ENCODE assay signal across 15 cellular contexts in the genomic region with DNA sequence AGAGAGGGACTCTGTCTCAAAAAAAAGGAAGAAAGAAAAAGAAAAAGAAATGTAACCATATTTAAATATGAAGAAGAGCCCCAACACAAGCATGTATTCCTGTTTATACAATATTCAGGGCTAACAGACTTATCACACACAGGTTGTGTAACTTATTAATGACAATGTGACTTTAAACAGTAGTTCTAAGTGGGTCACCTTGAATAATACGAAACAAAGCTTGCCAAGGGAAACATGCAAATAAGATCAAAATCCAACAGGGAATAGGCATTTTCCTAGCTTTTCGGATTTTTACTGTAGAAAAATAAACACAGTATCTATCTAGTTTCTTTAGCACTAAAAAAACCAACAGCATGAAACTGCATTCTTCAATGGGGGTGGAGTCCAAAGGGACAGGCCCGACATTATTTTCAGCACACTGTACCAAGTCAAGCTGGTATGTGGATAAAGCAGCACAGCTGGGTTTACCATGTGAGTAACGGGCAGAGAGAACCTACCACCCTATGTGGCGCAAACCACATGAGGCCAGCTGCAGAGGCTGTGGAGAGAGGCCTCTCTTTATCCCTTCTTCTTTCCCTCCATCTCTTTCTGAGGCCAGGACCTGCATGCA. TPM values are rescaled to one million over a fixed set of nuclear protein-coding genes. Genes with fewer than 3 reads are reported as not detected.
DNase-seq lines count a peak whose midpoint lies in the region; ATAC-seq and TF ChIP-seq lines count a peak whose summit lies in the region.
"Had no signal": no experiment of that assay in that cellular context is flagged by ENCODE, and none has a peak within 500 bp of the region (broad histone marks: within the 10 kb centered on the region; RNA-seq: fewer than 3 reads in every experiment).

No MANE protein-coding gene starts in this region.

- TF ChIP-seq CTCF in dorsolateral prefrontal cortex (IDR thresholded peaks at IDR 0.05 in 54 of 56, conservative IDR thresholded peaks at IDR 0.05 in 2 of 56; ENCODE audit: low read depth in 1 of 56, partially characterized antibody in 56 of 56): no peak
- no peak for TF ChIP-seq CTCF in liver (IDR thresholded peaks at IDR 0.05; ENCODE audit: low read depth, low read length, missing input control)

- H3K9ac ChIP-seq in liver (ENCODE audit: low read depth in 1 of 2, low read length in 2 of 2) (peak overlapping the region in 1 of 2 donors; percentile 4), skeletal muscle satellite cell (ENCODE audit: low read depth, low read length) (no peak overlapping the region)

- H3K4me3 ChIP-seq in dorsolateral prefrontal cortex (peak overlapping the region in 1 of 59 donors; percentile 20), liver (ENCODE audit: low read depth in 1 of 3, low read length in 3 of 3) (peak overlapping the region in 1 of 3 donors; percentile 7), skeletal muscle satellite cell (ENCODE audit: low read length) (no peak overlapping the region)
- H3K4me3 ChIP-seq: ascending aorta, GM12878, Peyer's patch had no signal

- intact Hi-C loops in dorsolateral prefrontal cortex (cut with DNase I): loop anchor here in 1 of 2 donors (5.0 kb wide), 1 partner anchor 35 kb away; no protein-coding TSS in a partner anchor

- H3K4me1 ChIP-seq in liver (ENCODE audit: control insufficient read depth in 4 of 4, insufficient read depth in 4 of 4, low read length in 3 of 4): peaks cover 6 to 31% (median 16%) of the 10 kb centered on the region in 4 donors
- H3K4me1 ChIP-seq in skeletal muscle satellite cell (ENCODE audit: control insufficient read depth, insufficient read depth, low read length): peaks cover 77% of the 10 kb centered on the region

- H3K27ac ChIP-seq in dorsolateral prefrontal cortex (peak overlapping the region; percentile 41 to 97 (median 86)), liver (ENCODE audit: low read depth in 1 of 2, low read length in 2 of 2) (peak overlapping the region; percentile 75 to 79)
- H3K27ac ChIP-seq: ascending aorta, Peyer's patch, VCaP had no signal

- ATAC-seq in HG02678 (IDR thresholded peaks at IDR 0.05; ENCODE audit: unreplicated experiment): no peak
- ATAC-seq: activated CD8-positive, alpha-beta T cell treated with anti-CD3 and anti-CD28 coated beads, Interleukin-2, amount 10 ng/mL, durations not matched to agents 7 days and 5 days; GM12878 had no signal

- H3K27me3 ChIP-seq in dorsolateral prefrontal cortex: no peaks in the 10 kb centered on the region
- no peaks in the 10 kb centered on the region for H3K27me3 ChIP-seq in liver (ENCODE audit: control insufficient read depth in 4 of 4, insufficient read depth in 4 of 4, low read length in 3 of 4)
- H3K27me3 ChIP-seq in skeletal muscle satellite cell (ENCODE audit: control insufficient read depth, insufficient read depth, low read length): no peaks in the 10 kb centered on the region
- H3K27me3 ChIP-seq: ascending aorta, Peyer's patch had no signal

- peak; percentile 91 for DNase-seq in LHCN-M2 (ENCODE audit: low read depth)
- DNase-seq in dorsolateral prefrontal cortex: peak in 1 of 10 donors; percentile 39
- DNase-seq in activated gamma-delta T cell treated with Interleukin-2 at 50 U/mL for 16 hours: no peak
- DNase-seq in A172 (ENCODE audit: low spot score): no peak
- DNase-seq in hippocampal formation (lab: John Stamatoyannopoulos, UW): no peak
- DNase-seq: activated CD8-positive, alpha-beta T cell treated with anti-CD3 and anti-CD28 coated beads, Interleukin-2, amount 10 ng/mL, durations not matched to agents 7 days and 5 days; NCI-H1092; NCI-H748 treated with DMSO at 0.1 percent for 48 hours had no signal

- peak overlapping the region; percentile 3 for H3K4me2 ChIP-seq in skeletal muscle satellite cell (ENCODE audit: low read length)

- TF ChIP-seq RAD21 in liver (IDR thresholded peaks at IDR 0.05): peak in 1 of 2 donors; percentile 9

- 35% methylated on average over 5 of the region's 5 CpGs for WGBS in liver

- H3K36me3 ChIP-seq in liver (ENCODE audit: control insufficient read depth in 4 of 4, insufficient read depth in 3 of 4, low read depth in 1 of 4, low read length in 3 of 4): no peaks in the 10 kb centered on the region
- H3K36me3 ChIP-seq in skeletal muscle satellite cell (ENCODE audit: insufficient read depth, low read length): no peaks in the 10 kb centered on the region
- H3K36me3 ChIP-seq: ascending aorta, Peyer's patch had no signal

- H3K9me3 ChIP-seq in liver (ENCODE audit: control insufficient read depth in 4 of 4, low read length in 3 of 4): no peaks in the 10 kb centered on the region
- H3K9me3 ChIP-seq in skeletal muscle satellite cell (replicated peaks; ENCODE audit: low read length): no peaks in the 10 kb centered on the region
- H3K9me3 ChIP-seq: ascending aorta, Peyer's patch had no signal

TF ChIP-seq in liver, 16 proteins besides CTCF, POLR2A, EP300 and RAD21:
- TF ChIP-seq GABPA (IDR thresholded peaks at IDR 0.05 in 1 of 2, conservative IDR thresholded peaks at IDR 0.05 in 1 of 2): no peak
- peak; percentile 52 for TF ChIP-seq SP1 (IDR thresholded peaks at IDR 0.05)
- TF ChIP-seq RXRA (IDR thresholded peaks at IDR 0.05): peak; percentile 42 to 64
- peak; percentile 15 for TF ChIP-seq FOXA1 (IDR thresholded peaks at IDR 0.05)
- peak; percentile 24 for TF ChIP-seq HNF4G (IDR thresholded peaks at IDR 0.05)
- TF ChIP-seq, protein P1, sequence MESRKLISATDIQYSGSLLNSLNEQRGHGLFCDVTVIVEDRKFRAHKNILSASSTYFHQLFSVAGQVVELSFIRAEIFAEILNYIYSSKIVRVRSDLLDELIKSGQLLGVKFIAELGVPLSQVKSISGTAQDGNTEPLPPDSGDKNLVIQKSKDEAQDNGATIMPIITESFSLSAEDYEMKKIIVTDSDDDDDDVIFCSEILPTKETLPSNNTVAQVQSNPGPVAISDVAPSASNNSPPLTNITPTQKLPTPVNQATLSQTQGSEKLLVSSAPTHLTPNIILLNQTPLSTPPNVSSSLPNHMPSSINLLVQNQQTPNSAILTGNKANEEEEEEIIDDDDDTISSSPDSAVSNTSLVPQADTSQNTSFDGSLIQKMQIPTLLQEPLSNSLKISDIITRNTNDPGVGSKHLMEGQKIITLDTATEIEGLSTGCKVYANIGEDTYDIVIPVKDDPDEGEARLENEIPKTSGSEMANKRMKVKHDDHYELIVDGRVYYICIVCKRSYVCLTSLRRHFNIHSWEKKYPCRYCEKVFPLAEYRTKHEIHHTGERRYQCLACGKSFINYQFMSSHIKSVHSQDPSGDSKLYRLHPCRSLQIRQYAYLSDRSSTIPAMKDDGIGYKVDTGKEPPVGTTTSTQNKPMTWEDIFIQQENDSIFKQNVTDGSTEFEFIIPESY (IDR thresholded peaks at IDR 0.05): no peak
- no peak for TF ChIP-seq EGR1 (IDR thresholded peaks at IDR 0.05; ENCODE audit: low read depth in 2 of 2)
- TF ChIP-seq HNF4A (conservative IDR thresholded peaks at IDR 0.05): peak; percentile 54 to 76
- TF ChIP-seq, protein P2, sequence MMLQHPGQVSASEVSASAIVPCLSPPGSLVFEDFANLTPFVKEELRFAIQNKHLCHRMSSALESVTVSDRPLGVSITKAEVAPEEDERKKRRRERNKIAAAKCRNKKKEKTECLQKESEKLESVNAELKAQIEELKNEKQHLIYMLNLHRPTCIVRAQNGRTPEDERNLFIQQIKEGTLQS (IDR thresholded peaks at IDR 0.05): no peak
- TF ChIP-seq, protein P3, sequence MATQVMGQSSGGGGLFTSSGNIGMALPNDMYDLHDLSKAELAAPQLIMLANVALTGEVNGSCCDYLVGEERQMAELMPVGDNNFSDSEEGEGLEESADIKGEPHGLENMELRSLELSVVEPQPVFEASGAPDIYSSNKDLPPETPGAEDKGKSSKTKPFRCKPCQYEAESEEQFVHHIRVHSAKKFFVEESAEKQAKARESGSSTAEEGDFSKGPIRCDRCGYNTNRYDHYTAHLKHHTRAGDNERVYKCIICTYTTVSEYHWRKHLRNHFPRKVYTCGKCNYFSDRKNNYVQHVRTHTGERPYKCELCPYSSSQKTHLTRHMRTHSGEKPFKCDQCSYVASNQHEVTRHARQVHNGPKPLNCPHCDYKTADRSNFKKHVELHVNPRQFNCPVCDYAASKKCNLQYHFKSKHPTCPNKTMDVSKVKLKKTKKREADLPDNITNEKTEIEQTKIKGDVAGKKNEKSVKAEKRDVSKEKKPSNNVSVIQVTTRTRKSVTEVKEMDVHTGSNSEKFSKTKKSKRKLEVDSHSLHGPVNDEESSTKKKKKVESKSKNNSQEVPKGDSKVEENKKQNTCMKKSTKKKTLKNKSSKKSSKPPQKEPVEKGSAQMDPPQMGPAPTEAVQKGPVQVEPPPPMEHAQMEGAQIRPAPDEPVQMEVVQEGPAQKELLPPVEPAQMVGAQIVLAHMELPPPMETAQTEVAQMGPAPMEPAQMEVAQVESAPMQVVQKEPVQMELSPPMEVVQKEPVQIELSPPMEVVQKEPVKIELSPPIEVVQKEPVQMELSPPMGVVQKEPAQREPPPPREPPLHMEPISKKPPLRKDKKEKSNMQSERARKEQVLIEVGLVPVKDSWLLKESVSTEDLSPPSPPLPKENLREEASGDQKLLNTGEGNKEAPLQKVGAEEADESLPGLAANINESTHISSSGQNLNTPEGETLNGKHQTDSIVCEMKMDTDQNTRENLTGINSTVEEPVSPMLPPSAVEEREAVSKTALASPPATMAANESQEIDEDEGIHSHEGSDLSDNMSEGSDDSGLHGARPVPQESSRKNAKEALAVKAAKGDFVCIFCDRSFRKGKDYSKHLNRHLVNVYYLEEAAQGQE (IDR thresholded peaks at IDR 0.05): no peak
- TF ChIP-seq YY1 (IDR thresholded peaks at IDR 0.05): peak; percentile 28
- TF ChIP-seq, protein P4, sequence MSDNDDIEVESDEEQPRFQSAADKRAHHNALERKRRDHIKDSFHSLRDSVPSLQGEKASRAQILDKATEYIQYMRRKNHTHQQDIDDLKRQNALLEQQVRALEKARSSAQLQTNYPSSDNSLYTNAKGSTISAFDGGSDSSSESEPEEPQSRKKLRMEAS (IDR thresholded peaks at IDR 0.05): peak; percentile 67
- no peak for TF ChIP-seq NR2F2 (IDR thresholded peaks at IDR 0.05)

RNA-seq across cellular contexts. Expression of a gene that starts 45.3 kb away (rescaled TPM):
- total RNA-seq in LHCN-M2 (2014; rRNA removed): 39.2 and 111 TPM in 2 replicates
- 48.1 TPM for polyA plus RNA-seq in LHCN-M2 (2012)
- total RNA-seq in dorsolateral prefrontal cortex: 100 to 1,000 TPM; 162 to 252 (median 211) TPM
- 10 to 100 TPM in 1 of 2 donors, 1 to 10 TPM in 1; 5.0 to 24.0 TPM for total RNA-seq in liver
- polyA plus RNA-seq in liver: 10 to 100 TPM in 1 of 2 donors, 1 to 10 TPM in 1; 8.4 to 10.3 TPM
- total RNA-seq in skeletal muscle satellite cell (2012; rRNA removed): 21.5 and 25.8 TPM in 2 replicates
- total RNA-seq in A172 (2014; rRNA removed; shearing (Covaris generic)): 40.7 and 50.0 TPM in 2 replicates

RNA-seq across cellular contexts. Expression of a gene that starts 45.7 kb away (rescaled TPM):
- total RNA-seq in LHCN-M2 (2014; rRNA removed): 0.06 and 1.1 TPM in 2 replicates
- polyA plus RNA-seq in LHCN-M2 (2012): 1.4 TPM
- total RNA-seq in dorsolateral prefrontal cortex: 10 to 100 TPM in 3 of 120 experiments, 1 to 10 TPM in 117; 1.4 to 14.1 (median 5.3) TPM
- total RNA-seq in liver: 1 to 10 TPM in 1 of 2 donors, under 1 TPM in 1; 0.61 to 1.5 TPM
- 1 to 10 TPM in 1 of 2 donors, under 1 TPM in 1; 0.72 to 1.5 TPM for polyA plus RNA-seq in liver
- total RNA-seq in skeletal muscle satellite cell (2012; rRNA removed): 0.76 and 1.7 TPM in 2 replicates
- total RNA-seq in A172 (2014; rRNA removed; shearing (Covaris generic)): 1.1 and 1.7 TPM in 2 replicates
